ENCODE assay signal across 13 cellular contexts in genomic region chr10:110822708-110823291, GRCh38. TPM values are rescaled to one million over a fixed set of nuclear protein-coding genes. Genes with fewer than 3 reads are reported as not detected.
DNase-seq lines count a peak whose midpoint lies in the region; ATAC-seq and TF ChIP-seq lines count a peak whose summit lies in the region.
"Had no signal": no experiment of that assay in that cellular context is flagged by ENCODE, and none has a peak within 500 bp of the region (broad histone marks: within the 10 kb centered on the region; RNA-seq: fewer than 3 reads in every experiment).

No MANE protein-coding gene starts in this region.

- H3K27me3 ChIP-seq in colonic mucosa = no peaks in the 10 kb centered on the region
- H3K27me3 ChIP-seq in testis = no peaks in the 10 kb centered on the region
- no peaks in the 10 kb centered on the region for H3K27me3 ChIP-seq in BE2C

- TF ChIP-seq CTCF in colonic mucosa (IDR thresholded peaks at IDR 0.05) (no peak), testis (IDR thresholded peaks at IDR 0.05) (no peak), BE2C (IDR thresholded peaks at IDR 0.05; ENCODE audit: low read depth, low read length) (no peak)

- peaks cover 7% of the 10 kb centered on the region for H3K4me1 Mint-ChIP-seq in activated naive CD4-positive, alpha-beta T cell treated with anti-CD3 and anti-CD28 coated beads, Interleukin-2, amount 10 ng/mL, durations not matched to agents 7 days and 5 days

- no peak for ATAC-seq in HG02840 (IDR thresholded peaks at IDR 0.05; ENCODE audit: low FRiP score, unreplicated experiment)
- ATAC-seq: A549 had no signal

- intact Hi-C loops in colonic mucosa (cut with DNase I) = no loop called here
- intact Hi-C loops in testis (cut with DNase I; ENCODE audit: low total_unique reads) = no loop called here

- no peak overlapping the region for H3K4me3 ChIP-seq in colonic mucosa
- no peak overlapping the region for H3K4me3 ChIP-seq in mesodermal cell (ENCODE audit: extremely low read depth, insufficient read depth, low read length, poor library complexity, severe bottlenecking)
- H3K4me3 ChIP-seq in testis = no peak overlapping the region
- no peak overlapping the region for H3K4me3 ChIP-seq in BE2C (ENCODE audit: low read depth, low read length)
- H3K4me3 ChIP-seq: A549 had no signal

- H3K9me3 ChIP-seq in colonic mucosa (no peaks in the 10 kb centered on the region), mesodermal cell (ENCODE audit: control insufficient read depth, low read length) (no peaks in the 10 kb centered on the region), testis (no peaks in the 10 kb centered on the region), BE2C (no peaks in the 10 kb centered on the region)
- H3K9me3 ChIP-seq: A549 had no signal

- WGBS in mesodermal cell (ENCODE audit: insufficient coverage in 2 of 2), 2 experiments = 54 to 83% methylated on average over 3 to 5 of the region's 8 CpGs
- WGBS in testis, 2 donors = 59 to 70% methylated on average over 8 of the region's 8 CpGs

- no peak overlapping the region for H3K9ac ChIP-seq in colonic mucosa (ENCODE audit: low read depth in 2 of 2, low read length in 2 of 2)

- CTCF ChIA-PET in activated naive CD4-positive, alpha-beta T cell treated with anti-CD3 and anti-CD28 coated beads, Interleukin-2, amount 10 ng/mL, durations not matched to agents 7 days and 5 days (lab: Charles Lee) = no interaction called here

- no peaks in the 10 kb centered on the region for H3K36me3 Mint-ChIP-seq in activated naive CD4-positive, alpha-beta T cell treated with anti-CD3 and anti-CD28 coated beads, Interleukin-2, amount 10 ng/mL, durations not matched to agents 7 days and 5 days

- no peak overlapping the region for H3K4me3 Mint-ChIP-seq in activated naive CD4-positive, alpha-beta T cell treated with anti-CD3 and anti-CD28 coated beads, Interleukin-2, amount 10 ng/mL, durations not matched to agents 7 days and 5 days
- H3K4me3 Mint-ChIP-seq: central memory CD8-positive, alpha-beta T cell had no signal

- no peak overlapping the region for H3K27ac ChIP-seq in colonic mucosa
- H3K27ac ChIP-seq in mesodermal cell (ENCODE audit: low read depth, low read length, severe bottlenecking) = peak overlapping the region; percentile 64
- peak overlapping the region; percentile 55 to 83 for H3K27ac ChIP-seq in testis
- H3K27ac ChIP-seq: A549 had no signal

- H3K36me3 ChIP-seq in colonic mucosa (no peaks in the 10 kb centered on the region), mesodermal cell (ENCODE audit: control insufficient read depth, insufficient read depth, low read length) (no peaks in the 10 kb centered on the region), testis (ENCODE audit: low read depth, missing control alignments) (no peaks in the 10 kb centered on the region), BE2C (peaks cover 48% of the 10 kb centered on the region)

- no peak overlapping the region for H3K27ac Mint-ChIP-seq in activated naive CD4-positive, alpha-beta T cell treated with anti-CD3 and anti-CD28 coated beads, Interleukin-2, amount 10 ng/mL, durations not matched to agents 7 days and 5 days

- peaks cover 19% of the 10 kb centered on the region for H3K27me3 Mint-ChIP-seq in activated naive CD4-positive, alpha-beta T cell treated with anti-CD3 and anti-CD28 coated beads, Interleukin-2, amount 10 ng/mL, durations not matched to agents 7 days and 5 days
- H3K27me3 Mint-ChIP-seq: central memory CD8-positive, alpha-beta T cell had no signal

- no peaks in the 10 kb centered on the region for H3K9me3 Mint-ChIP-seq in activated naive CD4-positive, alpha-beta T cell treated with anti-CD3 and anti-CD28 coated beads, Interleukin-2, amount 10 ng/mL, durations not matched to agents 7 days and 5 days
- H3K9me3 Mint-ChIP-seq: central memory CD8-positive, alpha-beta T cell had no signal

- peaks cover 20% of the 10 kb centered on the region for H3K4me1 ChIP-seq in colonic mucosa
- peaks cover 11% of the 10 kb centered on the region for H3K4me1 ChIP-seq in mesodermal cell (ENCODE audit: control insufficient read depth, insufficient read depth, low read length, poor library complexity, severe bottlenecking)
- peaks cover 33% of the 10 kb centered on the region for H3K4me1 ChIP-seq in testis
- H3K4me1 ChIP-seq in BE2C = peaks cover 52% of the 10 kb centered on the region

- no peak for TF ChIP-seq POLR2A in testis (IDR thresholded peaks at IDR 0.05)

- DNase-seq in NCI-H1417 (lab: John Stamatoyannopoulos, UW) = peak in 2 of 3 experiments; percentile 47 to 78
- DNase-seq in NCI-H1417 treated with DMSO at 0.1 percent for 48 hours (lab: John Stamatoyannopoulos, UW) = no peak
- DNase-seq in colonic mucosa = peak; percentile 21
- DNase-seq in testis = no peak
- no peak for DNase-seq in activated naive CD4-positive, alpha-beta T cell treated with anti-CD3 and anti-CD28 coated beads, Interleukin-2, amount 10 ng/mL, durations not matched to agents 7 days and 5 days
- DNase-seq in BE2C = no peak
- DNase-seq: activated T-cell treated with anti-CD3 and anti-CD28 coated beads, Interleukin-2, amount 50 U/mL, for 1 hour; NCI-H524; T-helper 2 cell had no signal

RNA-seq across cellular contexts. Expression of gene PDCD4, which starts 48.9 kb away (rescaled TPM):
- total RNA-seq in colonic mucosa = 100 to 1,000 TPM; 397 to 463 TPM
- polyA plus RNA-seq in mesodermal cell (2013, experiment 1 of 2) = 54.3 TPM
- 59.0 TPM for polyA plus RNA-seq in mesodermal cell (2013, experiment 2 of 2)
- total RNA-seq in testis = 10 to 100 TPM; 64.0 to 71.1 TPM
- 124 TPM for polyA plus RNA-seq in testis (ENCODE audit: insufficient read depth, low read depth, low replicate concordance)
- 30.0 TPM for polyA plus RNA-seq in BE2C (2012; ENCODE audit: insufficient read depth, insufficient read length, low read depth)

Comparison
In these comparisons a context has a peak if more than half of its experiments do, and no peak if none do; other contexts are left out.
1. DNase-seq: peak in NCI-H1417 (2 of 3) and colonic mucosa (single experiment); none in NCI-H1417 treated with DMSO at 0.1 percent for 48 hours (single experiment), testis (single experiment), activated naive CD4-positive, alpha-beta T cell treated with anti-CD3 and anti-CD28 coated beads, Interleukin-2, amount 10 ng/mL, durations not matched to agents 7 days and 5 days (single experiment) and BE2C (single experiment).
2. RNA of gene PDCD4, which starts 48.9 kb away (total RNA-seq): 397 to 463 TPM in colonic mucosa; 64.0 to 71.1 TPM in testis; every median in the first group is over 4 times any median in the second.